In genomic region chr19:34148672-34149185, GRCh38 we compare ENCODE assay signal across 22 cellular contexts.
"Had no signal": no experiment of that assay in that cellular context is flagged by ENCODE, and none has a peak within 500 bp of the region (broad histone marks: within the 10 kb centered on the region; RNA-seq: fewer than 3 reads in every experiment).

No MANE protein-coding gene starts in this region.

- DNase-seq: activated B cell treated with CpG ODN at 0.5 μM for 24 hours; activated CD4-positive, alpha-beta T cell treated with anti-CD3 and anti-CD28 coated beads for 1 hour; activated CD4-positive, alpha-beta T cell treated with anti-CD3 and anti-CD28 coated beads, Interleukin-2, amount 10 ng/mL, durations not matched to agents 24 days and 14 days; activated CD4-positive, alpha-beta T cell treated with anti-CD3 and anti-CD28 coated beads, Interleukin-2, amount 50 U/mL, for 48 hours; activated CD8-positive, alpha-beta memory T cell treated with anti-CD3 and anti-CD28 coated beads, Interleukin-2, amount 10 ng/mL, durations not matched to agents 7 days and 5 days; activated gamma-delta T cell; activated naive CD4-positive, alpha-beta T cell treated with anti-CD3 and anti-CD28 coated beads for 36 hours; activated T-cell treated with anti-CD3 and anti-CD28 coated beads, Interleukin-2, amount 50 U/mL, for 4 hours; amygdala; Kasumi-1; NCI-H1105 treated with DMSO at 0.1 percent for 48 hours; NCI-H1436 treated with DMSO at 0.1 percent for 48 hours; NCI-H187; NCI-H2171; NCI-H2227 treated with DMSO at 0.1 percent for 48 hours; NCI-H510A; NCI-H526 treated with DMSO at 0.1 percent for 48 hours; SIG-M5; T-helper 2 cell; T1000 had no signal

- ATAC-seq: activated CD8-positive, alpha-beta memory T cell treated with anti-CD3 and anti-CD28 coated beads, Interleukin-2, amount 10 ng/mL, durations not matched to agents 7 days and 5 days; activated T-cell treated with anti-CD3 and anti-CD28 coated beads, Interleukin-2, amount 50 U/mL, for 4 hours; activated T-helper 17 cell treated with anti-CD3 and anti-CD28 coated beads, Interleukin-2, amount 50 U/mL, for 72 hours; K562 had no signal
